In genomic region chr2:241329669-241330615, GRCh38 we compare ENCODE assay signal across 21 cellular contexts. TPM values are rescaled to one million over a fixed set of nuclear protein-coding genes. Genes with fewer than 3 reads are reported as not detected.
DNase-seq lines count a peak whose midpoint lies in the region; ATAC-seq and TF ChIP-seq lines count a peak whose summit lies in the region.
"Had no signal": no experiment of that assay in that cellular context is flagged by ENCODE, and none has a peak within 500 bp of the region (broad histone marks: within the 10 kb centered on the region; RNA-seq: fewer than 3 reads in every experiment).

No MANE protein-coding gene starts in this region.

- peaks cover 10% of the 10 kb centered on the region for H3K4me1 Mint-ChIP-seq in activated CD8-positive, alpha-beta T cell treated with anti-CD3 and anti-CD28 coated beads, Interleukin-2, amount 10 ng/mL, durations not matched to agents 7 days and 5 days (ENCODE audit: low read depth)
- peaks cover 4% of the 10 kb centered on the region for H3K4me1 Mint-ChIP-seq in type B pancreatic cell (ENCODE audit: unreplicated experiment)

- peak overlapping the region; percentile 10 for H3K27ac Mint-ChIP-seq in activated CD8-positive, alpha-beta T cell treated with anti-CD3 and anti-CD28 coated beads, Interleukin-2, amount 10 ng/mL, durations not matched to agents 7 days and 5 days
- H3K27ac Mint-ChIP-seq in type B pancreatic cell: peak overlapping the region; percentile 14

- CTCF ChIA-PET in HEK293 (lab: Yijun Ruan, JAX): interaction anchor here (0.6 to 0.7 kb wide), 2 partner anchors 226 to 478 kb away, joined by 3 read pairs; no protein-coding TSS in a partner anchor
- CTCF ChIA-PET in activated CD8-positive, alpha-beta T cell treated with anti-CD3 and anti-CD28 coated beads, Interleukin-2, amount 10 ng/mL, durations not matched to agents 7 days and 5 days (lab: Charles Lee): no interaction called here

- peaks cover 48 to 71% of the 10 kb centered on the region in 2 experiments for H3K36me3 ChIP-seq in HEK293 (ENCODE audit: control insufficient read depth in 2 of 2, insufficient read depth in 1 of 2, low read length in 2 of 2)

- no peak for TF ChIP-seq CTCF in HEK293 (tag by site-specific recombination; IDR thresholded peaks at IDR 0.05)
- TF ChIP-seq CTCF in type B pancreatic cell (conservative IDR thresholded peaks at IDR 0.05): no peak

- no peak overlapping the region for H3K4me3 Mint-ChIP-seq in activated CD8-positive, alpha-beta T cell treated with anti-CD3 and anti-CD28 coated beads, Interleukin-2, amount 10 ng/mL, durations not matched to agents 7 days and 5 days
- H3K4me3 Mint-ChIP-seq in type B pancreatic cell: no peak overlapping the region

- H3K9me3 ChIP-seq in HEK293 (ENCODE audit: control insufficient read depth, insufficient read depth, low read depth, low read length): no peaks in the 10 kb centered on the region
- H3K9me3 ChIP-seq: adrenal gland, left lung, vagina had no signal

- H3K9me3 Mint-ChIP-seq in activated CD8-positive, alpha-beta T cell treated with anti-CD3 and anti-CD28 coated beads, Interleukin-2, amount 10 ng/mL, durations not matched to agents 7 days and 5 days (ENCODE audit: insufficient read depth): no peaks in the 10 kb centered on the region
- no peaks in the 10 kb centered on the region for H3K9me3 Mint-ChIP-seq in type B pancreatic cell

- H3K4me3 ChIP-seq in HEK293 (ENCODE audit: low read depth, low read length): no peak overlapping the region
- H3K4me3 ChIP-seq: adrenal gland, left lung, SK-N-MC, vagina had no signal

- POLR2A ChIA-PET in HEK293 (lab: Yijun Ruan, JAX): interaction anchor here (1.1 kb wide), 1 partner anchor 29 kb away, joined by 3 read pairs; no protein-coding TSS in a partner anchor
- POLR2A ChIA-PET in activated CD8-positive, alpha-beta T cell treated with anti-CD3 and anti-CD28 coated beads, Interleukin-2, amount 10 ng/mL, durations not matched to agents 7 days and 5 days (lab: Charles Lee): interaction anchor here (0.7 kb wide), 1 partner anchor 14 kb away, joined by 3 read pairs; the partner anchor contains the start of genes HDLBP and SEPTIN2

- H3K27me3 Mint-ChIP-seq in activated CD8-positive, alpha-beta T cell treated with anti-CD3 and anti-CD28 coated beads, Interleukin-2, amount 10 ng/mL, durations not matched to agents 7 days and 5 days (ENCODE audit: low read depth): no peaks in the 10 kb centered on the region
- no peaks in the 10 kb centered on the region for H3K27me3 Mint-ChIP-seq in type B pancreatic cell

- peaks cover 56% of the 10 kb centered on the region for H3K36me3 Mint-ChIP-seq in activated CD8-positive, alpha-beta T cell treated with anti-CD3 and anti-CD28 coated beads, Interleukin-2, amount 10 ng/mL, durations not matched to agents 7 days and 5 days (ENCODE audit: low read depth)
- H3K36me3 Mint-ChIP-seq in type B pancreatic cell: peaks cover 54% of the 10 kb centered on the region

- no peak overlapping the region for H3K27ac ChIP-seq in HEK293 (ENCODE audit: extremely low read depth, low read depth, low read length)
- H3K27ac ChIP-seq: adrenal gland, brain microvascular endothelial cell, left lung, SK-N-MC, vagina had no signal

- no peak for ATAC-seq in activated CD8-positive, alpha-beta T cell treated with anti-CD3 and anti-CD28 coated beads, Interleukin-2, amount 10 ng/mL, durations not matched to agents 7 days and 5 days
- peak; percentile 71 for ATAC-seq in esophagus mucosa
- no peak for ATAC-seq in GM19467 (IDR thresholded peaks at IDR 0.05; ENCODE audit: unreplicated experiment)
- ATAC-seq: left lung had no signal

- DNase-seq in activated CD8-positive, alpha-beta T cell treated with anti-CD3 and anti-CD28 coated beads, Interleukin-2, amount 10 ng/mL, durations not matched to agents 7 days and 5 days: no peak
- DNase-seq in type B pancreatic cell (ENCODE audit: extremely low spot score, unreplicated experiment) (no peak), NCI-H510A (lab: John Stamatoyannopoulos, UW) (no peak)
- DNase-seq in activated naive CD4-positive, alpha-beta T cell (lab: John Stamatoyannopoulos, UW): no peak
- DNase-seq: activated CD4-positive, alpha-beta T cell treated with anti-CD3 and anti-CD28 coated beads, Interleukin-2, amount 50 U/mL, for 48 hours; activated gamma-delta T cell treated with Interleukin-2 at 50 U/mL for 16 hours; adrenal gland; brain microvascular endothelial cell; COR-L47; cortex of kidney; DMS79 treated with DMSO at 0.1 percent for 48 hours; left lung; midbrain; NCI-H1417; NCI-H2107; substantia nigra had no signal

- H3K4me1 ChIP-seq in HEK293 (ENCODE audit: control insufficient read depth, insufficient read depth, low read length): no peaks in the 10 kb centered on the region

TF ChIP-seq in HEK293, 187 proteins besides CTCF, POLR2A, EP300 and RAD21:
- TF ChIP-seq ZNF311 (tag by site-specific recombination; IDR thresholded peaks at IDR 0.05; ENCODE audit: borderline replicate concordance) (no peak), SCRT2 (tag by site-specific recombination; IDR thresholded peaks at IDR 0.05) (peak; percentile 65), ZNF664 (tag by site-specific recombination; IDR thresholded peaks at IDR 0.05) (no peak)

RNA-seq across cellular contexts. Expression of gene SEPTIN2, which starts 14.2 kb away (rescaled TPM):
- 100 to 1,000 TPM; 247 TPM for total RNA-seq in activated CD8-positive, alpha-beta T cell treated with anti-CD3 and anti-CD28 coated beads, Interleukin-2, amount 10 ng/mL, durations not matched to agents 7 days and 5 days
- total RNA-seq in esophagus mucosa (177 TPM), type B pancreatic cell (ENCODE audit: low replicate concordance) (333 and 425 TPM in 2 replicates)

RNA-seq across cellular contexts. Expression of gene HDLBP, which starts 14.5 kb away (rescaled TPM):
- 100 to 1,000 TPM; 186 to 187 TPM for total RNA-seq in activated CD8-positive, alpha-beta T cell treated with anti-CD3 and anti-CD28 coated beads, Interleukin-2, amount 10 ng/mL, durations not matched to agents 7 days and 5 days
- total RNA-seq in esophagus mucosa (320 TPM), type B pancreatic cell (ENCODE audit: low replicate concordance) (466 and 659 TPM in 2 replicates)

RNA-seq across cellular contexts. Expression of gene FARP2, which starts 26.1 kb away (rescaled TPM):
- 10 to 100 TPM; 19.3 to 22.7 TPM for total RNA-seq in activated CD8-positive, alpha-beta T cell treated with anti-CD3 and anti-CD28 coated beads, Interleukin-2, amount 10 ng/mL, durations not matched to agents 7 days and 5 days
- total RNA-seq in esophagus mucosa (33.5 TPM), type B pancreatic cell (ENCODE audit: low replicate concordance) (62.5 and 71.1 TPM in 2 replicates)
